In the genomic region with DNA sequence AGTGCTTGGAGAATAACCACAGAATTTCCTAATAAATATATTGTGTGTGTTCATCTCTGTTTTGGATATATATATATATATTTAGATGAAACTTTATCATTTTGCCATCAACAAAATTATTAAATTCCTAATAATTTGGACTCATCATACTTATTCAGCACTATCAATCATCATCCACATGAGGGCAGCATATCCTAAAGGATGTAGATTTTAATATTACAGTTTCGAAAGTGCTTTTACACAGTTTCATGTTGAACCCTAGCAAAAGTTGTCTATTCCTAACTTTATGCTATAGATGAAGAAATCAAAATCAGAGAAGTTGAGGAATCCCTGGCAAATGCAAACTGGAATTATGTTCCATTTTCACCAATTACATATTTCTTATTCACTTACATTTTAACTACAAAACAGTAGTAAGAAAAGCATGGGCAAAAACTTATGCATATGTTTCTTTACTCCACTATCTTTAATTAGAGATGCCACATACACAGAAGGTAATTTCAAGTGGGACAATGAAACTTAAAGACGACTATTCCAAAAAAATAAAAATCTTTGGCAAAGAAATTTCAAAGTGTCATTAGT, we compare ENCODE assay signal across 8 cellular contexts. TPM values are rescaled to one million over a fixed set of nuclear protein-coding genes. Genes with fewer than 3 reads are reported as not detected.
DNase-seq lines count a peak whose midpoint lies in the region; ATAC-seq and TF ChIP-seq lines count a peak whose summit lies in the region.

No MANE protein-coding gene starts in this region.

- H3K36me3 ChIP-seq in hepatocyte (replicated peaks; ENCODE audit: insufficient read depth, low read depth): no peaks in the 10 kb centered on the region
- H3K36me3 ChIP-seq in thyroid gland: no peaks in the 10 kb centered on the region

- H3K9me3 ChIP-seq in hepatocyte (ENCODE audit: low read depth) (no peaks in the 10 kb centered on the region), thyroid gland (no peaks in the 10 kb centered on the region)

- WGBS in hepatocyte (ENCODE audit: low lambda C conversion rate, missing lambda C conversion rate): 8% methylated on average over 2 of the region's 2 CpGs
- WGBS in thyroid gland, 2 donors: 4 to 7% methylated on average over 2 of the region's 2 CpGs

- H4K20me1 ChIP-seq in hepatocyte (ENCODE audit: insufficient read depth, poor library complexity, severe bottlenecking): no peaks in the 10 kb centered on the region

- H2AFZ ChIP-seq in hepatocyte: peak overlapping the region; percentile 24

- H3K27ac ChIP-seq in hepatocyte (no peak overlapping the region), thyroid gland (no peak overlapping the region)

- H3K27me3 ChIP-seq in hepatocyte (no peaks in the 10 kb centered on the region), thyroid gland (no peaks in the 10 kb centered on the region)

- DNase-seq in NCI-H2196 (lab: John Stamatoyannopoulos, UW; ENCODE audit: unreplicated experiment) (peak; percentile 1), NCI-H2196 treated with DMSO at 0.1 percent for 48 hours (lab: John Stamatoyannopoulos, UW; ENCODE audit: unreplicated experiment) (no peak), HT1080 (ENCODE audit: low read depth) (peak; percentile 5), SW480 (ENCODE audit: low spot score) (peak; percentile 27), hepatocyte (ENCODE audit: low spot score) (peak; percentile 58), thyroid gland (no peak)
- no peak for DNase-seq in activated naive CD4-positive, alpha-beta T cell treated with anti-CD3 and anti-CD28 coated beads, Interleukin-2, amount 50 U/mL, for 72 hours (ENCODE audit: low spot score in 2 of 2)

- H3K27ac Mint-ChIP-seq in activated naive CD4-positive, alpha-beta T cell treated with anti-CD3 and anti-CD28 coated beads, Interleukin-2, amount 50 U/mL, for 72 hours: no peak overlapping the region

- H3K9me3 Mint-ChIP-seq in activated naive CD4-positive, alpha-beta T cell treated with anti-CD3 and anti-CD28 coated beads, Interleukin-2, amount 50 U/mL, for 72 hours: no peaks in the 10 kb centered on the region

- intact Hi-C loops in thyroid gland (cut with DNase I): loop anchor here (5.0 kb wide), 1 partner anchor 193 kb away; no protein-coding TSS in a partner anchor

- H3K4me3 ChIP-seq in hepatocyte (no peak overlapping the region), thyroid gland (replicated peaks in 1 of 3) (no peak overlapping the region)

- no peaks in the 10 kb centered on the region for H3K9me2 ChIP-seq in hepatocyte (replicated peaks; ENCODE audit: insufficient read depth)

- TF ChIP-seq CTCF in hepatocyte (IDR thresholded peaks at IDR 0.05; ENCODE audit: poor library complexity): peak; percentile 84
- peak in 4 of 6 experiments; percentile 27 to 73 (median 58) for TF ChIP-seq CTCF in thyroid gland (IDR thresholded peaks at IDR 0.05)

- no peak for ATAC-seq in HG02970 (IDR thresholded peaks at IDR 0.05; ENCODE audit: low FRiP score, unreplicated experiment)
- no peak for ATAC-seq in activated naive CD4-positive, alpha-beta T cell treated with anti-CD3 and anti-CD28 coated beads, Interleukin-2, amount 50 U/mL, for 72 hours

- TF ChIP-seq POLR2A in thyroid gland (IDR thresholded peaks at IDR 0.05): no peak

- no peaks in the 10 kb centered on the region for H3K79me2 ChIP-seq in hepatocyte

- H3K4me1 ChIP-seq in hepatocyte (ENCODE audit: insufficient read depth) (no peaks in the 10 kb centered on the region), thyroid gland (no peaks in the 10 kb centered on the region)

- H3K4me2 ChIP-seq in hepatocyte: no peak overlapping the region

- peaks cover 0 to 3% of the 10 kb centered on the region in 2 donors for H3K36me3 Mint-ChIP-seq in activated naive CD4-positive, alpha-beta T cell treated with anti-CD3 and anti-CD28 coated beads, Interleukin-2, amount 50 U/mL, for 72 hours

RNA-seq across cellular contexts. Expression of gene UGT2A1, which starts 36.6 kb away (rescaled TPM):
- not detected in 2 replicates for total RNA-seq in HT1080 (2014; rRNA removed; shearing (Covaris generic))
- not detected in 2 replicates for polyA plus RNA-seq in HT1080 (2015; cell fraction: cytosol; rRNA removed)
- polyA plus RNA-seq in HT1080 (2015; cell fraction: nucleus; rRNA removed): not detected in 2 replicates
- total RNA-seq in hepatocyte: 0.12 and 0.17 TPM in 2 replicates
- not detected in 2 replicates for polyA plus RNA-seq in hepatocyte
- not detected for total RNA-seq in thyroid gland
- not detected for total RNA-seq in activated naive CD4-positive, alpha-beta T cell treated with anti-CD3 and anti-CD28 coated beads, Interleukin-2, amount 50 U/mL, for 72 hours

RNA-seq across cellular contexts. Expression of gene UGT2A2, which starts 50.2 kb away (rescaled TPM):
- not detected in 2 replicates for total RNA-seq in HT1080 (2014; rRNA removed; shearing (Covaris generic))
- not detected in 2 replicates for polyA plus RNA-seq in HT1080 (2015; cell fraction: cytosol; rRNA removed)
- polyA plus RNA-seq in HT1080 (2015; cell fraction: nucleus; rRNA removed): not detected in 2 replicates
- total RNA-seq in hepatocyte: not detected in 2 replicates
- polyA plus RNA-seq in hepatocyte: not detected in 2 replicates
- total RNA-seq in thyroid gland: not detected
- total RNA-seq in activated naive CD4-positive, alpha-beta T cell treated with anti-CD3 and anti-CD28 coated beads, Interleukin-2, amount 50 U/mL, for 72 hours: not detected

Comparison
In these comparisons a context has a peak if more than half of its experiments do, and no peak if none do; other contexts are left out.
1. DNase-seq: peak in NCI-H2196 (single experiment), HT1080 (single experiment), SW480 (single experiment) and hepatocyte (single experiment); none in NCI-H2196 treated with DMSO at 0.1 percent for 48 hours (single experiment), thyroid gland (0 of 2) and activated naive CD4-positive, alpha-beta T cell treated with anti-CD3 and anti-CD28 coated beads, Interleukin-2, amount 50 U/mL, for 72 hours (0 of 2).